ENCODE assay signal across 9 cellular contexts in genomic region chr12:124188561-124189405, GRCh38.
A peak's percentile ranks its signal among the peaks of the same experiment; 100 is the strongest.
DNase-seq lines count a peak whose midpoint lies in the region; ATAC-seq and TF ChIP-seq lines count a peak whose summit lies in the region.
"Had no signal": no experiment of that assay in that cellular context is flagged by ENCODE, and none has a peak within 500 bp of the region (broad histone marks: within the 10 kb centered on the region; RNA-seq: fewer than 3 reads in every experiment).

No MANE protein-coding gene starts in this region.

- peaks cover 10% of the 10 kb centered on the region for H3K9me3 ChIP-seq in WERI-Rb-1 (ENCODE audit: severe bottlenecking)
- H3K9me3 ChIP-seq in left lung = no peaks in the 10 kb centered on the region

- H3K4me3 ChIP-seq in WERI-Rb-1 (ENCODE audit: low read depth, low read length) = no peak overlapping the region
- H3K4me3 ChIP-seq in left lung = no peak overlapping the region

- H3K4me1 ChIP-seq in left lung = peaks cover 0 to 13% of the 10 kb centered on the region in 2 donors

- TF ChIP-seq CTCF in WERI-Rb-1 (IDR thresholded peaks at IDR 0.05; ENCODE audit: low read depth, low read length) = no peak
- TF ChIP-seq CTCF in left lung (IDR thresholded peaks at IDR 0.05) = no peak

- ATAC-seq in Right ventricle myocardium inferior = peak; percentile 23
- peak; percentile 89 for ATAC-seq in left lung
- ATAC-seq in GM21528 (IDR thresholded peaks at IDR 0.05; ENCODE audit: low FRiP score, unreplicated experiment) = no peak
- ATAC-seq in HG03108 (IDR thresholded peaks at IDR 0.05; ENCODE audit: unreplicated experiment) = no peak
- ATAC-seq: stimulated activated naive CD8-positive, alpha-beta T cell treated with anti-CD3 and anti-CD28 coated beads, Interleukin-15, amount 100 ng/mL, for 72 hours had no signal

- H3K27me3 ChIP-seq in WERI-Rb-1 (ENCODE audit: insufficient read depth, low read depth, severe bottlenecking) (no peaks in the 10 kb centered on the region), left lung (no peaks in the 10 kb centered on the region)

- H3K27ac ChIP-seq in WERI-Rb-1 (peak overlapping the region; percentile 88), left lung (no peak overlapping the region)

- H3K36me3 ChIP-seq in WERI-Rb-1 = no peaks in the 10 kb centered on the region
- H3K36me3 ChIP-seq in left lung = no peaks in the 10 kb centered on the region

- DNase-seq in Right ventricle myocardium inferior (ENCODE audit: missing footprints) = no peak
- DNase-seq in cardiac septum (ENCODE audit: low spot score) = no peak
- peak; percentile 37 for DNase-seq in WERI-Rb-1
- no peak for DNase-seq in left lung
- DNase-seq in RPMI8226 = no peak
- no peak for DNase-seq in NCI-H526 treated with DMSO at 0.1 percent for 48 hours (lab: John Stamatoyannopoulos, UW)
- DNase-seq: stimulated activated naive CD8-positive, alpha-beta T cell treated with anti-CD3 and anti-CD28 coated beads, Interleukin-15, amount 100 ng/mL, for 72 hours had no signal

- intact Hi-C loops in Right ventricle myocardium inferior (cut with DNase I) = no loop called here
- intact Hi-C loops in cardiac septum (cut with DNase I) = no loop called here
- intact Hi-C loops in left lung (cut with DNase I) = no loop called here

Comparison
In these comparisons a context has a peak if more than half of its experiments do, and no peak if none do; other contexts are left out.
1. ATAC-seq: peak in Right ventricle myocardium inferior (single experiment) and left lung (single experiment); none in GM21528 (single experiment) and HG03108 (single experiment).